Comparison of ENCODE assay signal across 21 cellular contexts in the genomic region with DNA sequence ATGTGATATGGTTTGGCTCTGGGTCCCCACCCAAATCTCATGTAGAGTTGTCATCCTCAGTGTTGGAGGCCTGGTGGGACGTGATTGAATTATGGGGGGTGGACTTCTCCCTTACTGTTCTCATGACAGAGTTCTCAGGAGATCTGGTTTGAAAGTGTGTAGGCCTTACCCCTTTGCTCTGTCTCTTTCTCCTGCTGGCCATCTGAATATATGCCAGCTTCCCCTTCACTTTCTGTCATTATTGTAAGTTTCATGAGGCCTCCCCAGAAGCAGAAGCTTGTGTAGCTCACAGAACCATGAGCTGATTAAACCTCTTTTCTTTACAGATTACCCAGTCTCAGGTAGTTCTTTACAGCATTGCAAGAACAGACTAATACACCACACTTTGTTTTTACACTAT.
DNase-seq lines count a peak whose midpoint lies in the region; ATAC-seq and TF ChIP-seq lines count a peak whose summit lies in the region.
"Had no signal": no experiment of that assay in that cellular context is flagged by ENCODE, and none has a peak within 500 bp of the region (broad histone marks: within the 10 kb centered on the region; RNA-seq: fewer than 3 reads in every experiment).

No MANE protein-coding gene starts in this region.

- no peak overlapping the region for H3K27ac ChIP-seq in GM23338 (ENCODE audit: low read depth)
- no peak overlapping the region for H3K27ac ChIP-seq in heart left ventricle
- H3K27ac ChIP-seq: 22Rv1, A549, BLaER1, GM23248 had no signal

- H3K4me3 Mint-ChIP-seq in GM23338 (no peak overlapping the region), brain (no peak overlapping the region), nephron progenitor cell (no peak overlapping the region)
- H3K4me3 Mint-ChIP-seq: CD14-positive monocyte; CD4-positive, alpha-beta memory T cell; IgD-negative memory B cell had no signal

- WGBS in heart left ventricle, 4 donors: 90 to 98% (median 97%) methylated on average over 1 of the region's 1 CpG

- no peak overlapping the region for H2AFZ ChIP-seq in GM23338
- H2AFZ ChIP-seq: GM23248 had no signal

- H3K9me2 ChIP-seq in GM23338 (ENCODE audit: insufficient read depth): no peaks in the 10 kb centered on the region

- TF ChIP-seq CTCF in GM23338 (conservative IDR thresholded peaks at IDR 0.05; ENCODE audit: low read depth in 2 of 2) (no peak), brain (conservative IDR thresholded peaks at IDR 0.05) (no peak), nephron progenitor cell (IDR thresholded peaks at IDR 0.05) (no peak), heart left ventricle (IDR thresholded peaks at IDR 0.05) (no peak)

- H3K9me3 Mint-ChIP-seq in GM23338 (no peaks in the 10 kb centered on the region), brain (no peaks in the 10 kb centered on the region), nephron progenitor cell (no peaks in the 10 kb centered on the region)
- H3K9me3 Mint-ChIP-seq: CD4-positive, alpha-beta memory T cell; IgD-negative memory B cell had no signal

- no peak overlapping the region for H3K4me2 ChIP-seq in GM23338
- H3K4me2 ChIP-seq: A549, BLaER1 had no signal

- ATAC-seq in GM23338 (no peak), HG02763 (IDR thresholded peaks at IDR 0.05; ENCODE audit: unreplicated experiment) (no peak), heart left ventricle (no peak), HG03095 (IDR thresholded peaks at IDR 0.05; ENCODE audit: unreplicated experiment) (no peak)
- ATAC-seq: A549, HepG2 had no signal

- no peak overlapping the region for H3K4me3 ChIP-seq in GM23338
- no peak overlapping the region for H3K4me3 ChIP-seq in heart left ventricle
- H3K4me3 ChIP-seq: A549, BLaER1, GM23248 had no signal

- H3K27me3 Mint-ChIP-seq in GM23338 (ENCODE audit: insufficient read depth, low read depth, poor library complexity) (no peaks in the 10 kb centered on the region), brain (peaks cover 3% of the 10 kb centered on the region), nephron progenitor cell (ENCODE audit: low read depth, poor library complexity) (no peaks in the 10 kb centered on the region)
- H3K27me3 Mint-ChIP-seq: IgD-negative memory B cell had no signal

- H3K4me1 ChIP-seq in GM23338 (ENCODE audit: insufficient read depth): no peaks in the 10 kb centered on the region
- H3K4me1 ChIP-seq in heart left ventricle: peaks cover 0 to 6% (median 0%) of the 10 kb centered on the region in 12 donors
- H3K4me1 ChIP-seq: A549, BLaER1 had no signal

- H3K36me3 ChIP-seq in GM23338 (ENCODE audit: insufficient read depth) (no peaks in the 10 kb centered on the region), heart left ventricle (no peaks in the 10 kb centered on the region)
- H3K36me3 ChIP-seq: BLaER1 had no signal

- no peaks in the 10 kb centered on the region for H3K9me3 ChIP-seq in heart left ventricle
- H3K9me3 ChIP-seq: A549, BLaER1 had no signal

- no peaks in the 10 kb centered on the region for H4K20me1 ChIP-seq in GM23338 (replicated peaks; ENCODE audit: insufficient read depth)
- H4K20me1 ChIP-seq: BLaER1 had no signal

- H3K27ac Mint-ChIP-seq in GM23338 (peak overlapping the region; percentile 42; the same call in 1 of the 2 replicates), brain (peak overlapping the region in 3 of 5 experiments; percentile 26 to 60 (median 44)), nephron progenitor cell (peak overlapping the region; percentile 75)
- H3K27ac Mint-ChIP-seq: CD14-positive monocyte; CD4-positive, alpha-beta memory T cell; IgD-negative memory B cell had no signal

- H3K79me2 ChIP-seq in GM23338 (replicated peaks; ENCODE audit: insufficient read depth): no peaks in the 10 kb centered on the region

- no peak for TF ChIP-seq POLR2A in heart left ventricle (IDR thresholded peaks at IDR 0.05)

- no peaks in the 10 kb centered on the region for H3K36me3 Mint-ChIP-seq in GM23338 (ENCODE audit: low read depth)
- H3K36me3 Mint-ChIP-seq in brain: no peaks in the 10 kb centered on the region
- H3K36me3 Mint-ChIP-seq in nephron progenitor cell (ENCODE audit: low read depth): peaks cover 10% of the 10 kb centered on the region
- H3K36me3 Mint-ChIP-seq: CD14-positive monocyte; CD4-positive, alpha-beta memory T cell; IgD-negative memory B cell had no signal

- DNase-seq in DMS 273 (lab: John Stamatoyannopoulos, UW; ENCODE audit: unreplicated experiment) (peak; percentile 24), DMS 273 treated with DMSO at 0.1 percent for 48 hours (lab: John Stamatoyannopoulos, UW) (no peak), GM23338 (ENCODE audit: low spot score) (no peak), nephron progenitor cell (no peak), heart left ventricle (no peak)
- DNase-seq: AML-193; CD4-positive, alpha-beta memory T cell; DMS53; DND-41; EL; GM23248; HCEC 1CT had no signal

- H3K27me3 ChIP-seq in GM23338 (ENCODE audit: insufficient read depth) (no peaks in the 10 kb centered on the region), heart left ventricle (no peaks in the 10 kb centered on the region)
- H3K27me3 ChIP-seq: BLaER1 had no signal

- intact Hi-C loops in heart left ventricle (cut with DNase I): no loop called here

- no peaks in the 10 kb centered on the region for H3F3A ChIP-seq in GM23338 (replicated peaks; ENCODE audit: low read depth)

- H3K4me1 Mint-ChIP-seq in GM23338 (peaks cover 6% of the 10 kb centered on the region; the same call in 2 of the 3 replicates), brain (peaks cover 46% of the 10 kb centered on the region), nephron progenitor cell (peaks cover 10% of the 10 kb centered on the region)
- H3K4me1 Mint-ChIP-seq: CD14-positive monocyte; CD4-positive, alpha-beta memory T cell; IgD-negative memory B cell had no signal

TF ChIP-seq in GM23338, 12 proteins besides CTCF, POLR2A, EP300 and RAD21 (continues in another document):
- TF ChIP-seq ZNF462 (CRISPR knock-in tag; IDR thresholded peaks at IDR 0.05) (no peak), EZH2phosphoT487 (IDR thresholded peaks at IDR 0.05; ENCODE audit: unreplicated experiment) (no peak)
